15 cellular contexts compared by ENCODE assay signal in the genomic region with DNA sequence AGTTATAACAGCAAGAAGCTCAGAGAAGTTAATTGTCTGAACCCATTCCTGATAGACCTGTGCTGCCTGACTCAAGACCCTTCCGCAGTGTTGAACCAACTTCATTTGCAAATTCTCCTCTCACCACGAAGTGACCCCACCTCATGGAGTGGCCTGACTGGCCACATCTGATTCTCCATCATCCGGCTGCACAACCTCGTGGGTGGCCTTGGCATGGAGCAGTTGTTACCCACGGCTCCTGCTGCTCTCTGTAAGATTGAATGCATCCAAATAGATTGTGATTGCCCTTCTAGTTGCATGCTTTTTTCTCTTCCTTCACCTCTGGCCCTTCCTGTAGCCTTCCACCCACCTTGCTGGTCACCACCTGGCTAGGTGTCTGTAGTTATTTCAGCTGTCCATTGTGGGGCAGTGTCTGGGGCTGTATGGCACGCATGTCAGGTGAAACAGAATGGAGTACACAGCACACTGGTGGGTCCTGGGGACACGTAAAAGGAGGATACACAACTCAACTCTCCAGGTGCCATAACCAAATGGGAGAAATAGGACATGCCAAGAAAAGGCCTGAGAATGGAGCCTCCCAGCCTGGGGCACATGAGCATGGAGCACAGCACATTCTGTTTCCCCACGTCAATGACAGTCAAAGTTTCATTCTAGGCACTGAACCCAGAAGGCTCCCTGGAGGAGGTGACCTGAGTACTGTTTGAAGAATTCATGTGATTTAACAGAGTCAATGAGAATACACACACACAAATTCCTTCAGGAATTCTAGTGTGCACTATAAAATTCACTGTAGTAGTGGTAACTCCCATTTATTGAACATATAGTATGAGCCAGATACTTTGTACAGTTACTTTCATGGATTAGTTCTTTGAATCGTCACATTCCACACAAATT.
DNase-seq lines count a peak whose midpoint lies in the region; ATAC-seq and TF ChIP-seq lines count a peak whose summit lies in the region.
"Had no signal": no experiment of that assay in that cellular context is flagged by ENCODE, and none has a peak within 500 bp of the region (broad histone marks: within the 10 kb centered on the region; RNA-seq: fewer than 3 reads in every experiment).

No MANE protein-coding gene starts in this region.

- no peak overlapping the region for H2BK120ac ChIP-seq in mesenchymal stem cell (ENCODE audit: low read depth, low read length)

- H3K9ac ChIP-seq in HCT116 (ENCODE audit: low read length) (no peak overlapping the region), mesenchymal stem cell (ENCODE audit: low read length) (no peak overlapping the region), Karpas-422 (ENCODE audit: low read length) (no peak overlapping the region)
- H3K9ac ChIP-seq: BLaER1 treated with 17β-estradiol and CSF1 and Interleukin-3, amounts not matched to agents 10 nM and 100 nM had no signal

- POLR2A ChIA-PET in HCT116 (lab: Charles Lee): no interaction called here

- no TSS peak for BruUV-seq in HCT116 (replicated peaks; lab: Mats Ljungman, UMichigan)

- 90% methylated on average over 8 of the region's 9 CpGs for WGBS in mesenchymal stem cell

- no peak overlapping the region for H2BK5ac ChIP-seq in mesenchymal stem cell (ENCODE audit: low read depth, low read length, poor library complexity, severe bottlenecking)

- no peaks in the 10 kb centered on the region for H3K9me2 ChIP-seq in HCT116 (ENCODE audit: insufficient read depth)
- no peaks in the 10 kb centered on the region for H3K9me2 ChIP-seq in Karpas-422 (replicated peaks; ENCODE audit: insufficient read depth, low read length)

- H2BK12ac ChIP-seq in mesenchymal stem cell (ENCODE audit: low read length in 2 of 2): no peak overlapping the region

- no peak overlapping the region for H3K18ac ChIP-seq in mesenchymal stem cell (ENCODE audit: low read depth in 1 of 2, low read length in 2 of 2)

- no peak overlapping the region for H2BK15ac ChIP-seq in mesenchymal stem cell (ENCODE audit: low read depth, poor library complexity, severe bottlenecking)

- peak overlapping the region; percentile 13 for H2AK5ac ChIP-seq in mesenchymal stem cell (ENCODE audit: low read length, severe bottlenecking)

- DNase-seq in NCI-H748 (lab: John Stamatoyannopoulos, UW; ENCODE audit: unreplicated experiment) (peak; percentile 10), NCI-H748 treated with DMSO at 0.1 percent for 48 hours (lab: John Stamatoyannopoulos, UW) (no peak), HCT116 (ENCODE audit: low read depth, low spot score) (no peak), SJCRH30 (peak; percentile 60 to 65), mesenchymal stem cell (no peak), Karpas-422 (no peak)
- no peak for DNase-seq in activated CD8-positive, alpha-beta memory T cell treated with anti-CD3 and anti-CD28 coated beads, Interleukin-2, amount 50 U/mL, for 48 hours
- DNase-seq: ACHN; CD4-positive, CD25-positive, alpha-beta regulatory T cell; DMS 273 treated with DMSO at 0.1 percent for 48 hours; DMS79 treated with DMSO at 0.1 percent for 48 hours; EL; H7 had no signal

- no peak overlapping the region for H4K8ac ChIP-seq in mesenchymal stem cell (ENCODE audit: low read length)

- no peaks in the 10 kb centered on the region for H4K20me1 ChIP-seq in HCT116 (ENCODE audit: insufficient read depth)
- no peaks in the 10 kb centered on the region for H4K20me1 ChIP-seq in Karpas-422 (ENCODE audit: insufficient read depth, low read depth, low read length)
- H4K20me1 ChIP-seq: BLaER1 treated with 17β-estradiol and CSF1 and Interleukin-3, amounts not matched to agents 10 nM and 100 nM had no signal

- TF ChIP-seq RAD21 in HCT116 (IDR thresholded peaks at IDR 0.05; ENCODE audit: low read depth): peak; percentile 6; the same call in 1 of the 2 replicates

- RAD21 ChIA-PET in HCT116 (lab: Charles Lee; ENCODE audit: low non-redundant PET in 1 of 2, low total read pairs in 2 of 2, uncharacterized antibody in 2 of 2, unreplicated experiment in 2 of 2): no interaction called here

- H3K23ac ChIP-seq in mesenchymal stem cell (ENCODE audit: low read length in 2 of 2): no peak overlapping the region

- H3K79me2 ChIP-seq in HCT116 (ENCODE audit: insufficient read depth, low read length) (no peaks in the 10 kb centered on the region), Karpas-422 (ENCODE audit: low read length) (no peaks in the 10 kb centered on the region)

- H2AFZ ChIP-seq in HCT116 (ENCODE audit: low read depth, low read length, poor library complexity, severe bottlenecking) (no peak overlapping the region), mesenchymal stem cell (ENCODE audit: low read depth, low read length) (no peak overlapping the region), Karpas-422 (ENCODE audit: low read length) (no peak overlapping the region)
- H2AFZ ChIP-seq: GM23338 had no signal

- no peaks in the 10 kb centered on the region for H3K9me3 ChIP-seq in HCT116 (ENCODE audit: control insufficient read depth in 1 of 2, insufficient read depth in 1 of 2, low read depth in 1 of 2, low read length in 2 of 2)
- no peaks in the 10 kb centered on the region for H3K9me3 ChIP-seq in SJCRH30 (replicated peaks)
- H3K9me3 ChIP-seq in mesenchymal stem cell (ENCODE audit: control insufficient read depth, low read length): no peaks in the 10 kb centered on the region
- H3K9me3 ChIP-seq in Karpas-422 (ENCODE audit: low read length): no peaks in the 10 kb centered on the region
- H3K9me3 ChIP-seq: BLaER1 treated with 17β-estradiol and CSF1 and Interleukin-3, amounts not matched to agents 10 nM and 100 nM had no signal

- H3K27me3 ChIP-seq in HCT116 (ENCODE audit: insufficient read depth, low read length) (no peaks in the 10 kb centered on the region; the same call in 1 of the 2 replicates), SJCRH30 (no peaks in the 10 kb centered on the region), mesenchymal stem cell (ENCODE audit: control insufficient read depth in 1 of 2, insufficient read depth in 1 of 2, low read length in 2 of 2) (peaks cover 0 to 15% of the 10 kb centered on the region in 2 experiments), Karpas-422 (ENCODE audit: low read length) (no peaks in the 10 kb centered on the region)
- H3K27me3 ChIP-seq: BLaER1 treated with 17β-estradiol and CSF1 and Interleukin-3, amounts not matched to agents 10 nM and 100 nM had no signal

- no peak overlapping the region for H3K4me2 ChIP-seq in HCT116 (ENCODE audit: low read length)
- H3K4me2 ChIP-seq in mesenchymal stem cell (ENCODE audit: low read length, poor library complexity, severe bottlenecking): no peak overlapping the region
- no peak overlapping the region for H3K4me2 ChIP-seq in Karpas-422 (ENCODE audit: low read depth, low read length, poor library complexity, severe bottlenecking)
- H3K4me2 ChIP-seq: BLaER1 treated with 17β-estradiol and CSF1 and Interleukin-3, amounts not matched to agents 10 nM and 100 nM; GM23338 had no signal

- intact Hi-C loops in HCT116 (cut with micrococcal nuclease): no loop called here

- H3K36me3 ChIP-seq in HCT116 (ENCODE audit: control insufficient read depth in 1 of 2, insufficient read depth in 2 of 2, low read length in 2 of 2): no peaks in the 10 kb centered on the region
- no peaks in the 10 kb centered on the region for H3K36me3 ChIP-seq in SJCRH30
- no peaks in the 10 kb centered on the region for H3K36me3 ChIP-seq in mesenchymal stem cell (ENCODE audit: control insufficient read depth in 1 of 2, insufficient read depth in 2 of 2, low read depth in 1 of 2, low read length in 2 of 2)
- no peaks in the 10 kb centered on the region for H3K36me3 ChIP-seq in Karpas-422 (ENCODE audit: insufficient read depth, low read length)
- H3K36me3 ChIP-seq: BLaER1 treated with 17β-estradiol and CSF1 and Interleukin-3, amounts not matched to agents 10 nM and 100 nM had no signal

- H3K14ac ChIP-seq in mesenchymal stem cell (ENCODE audit: low read length in 2 of 2): no peak overlapping the region

- ATAC-seq in HCT116: peak; percentile 62
- ATAC-seq: GM23338 had no signal

- H3K4me1 ChIP-seq in HCT116 (ENCODE audit: control insufficient read depth in 1 of 2, insufficient read depth in 2 of 2, low read length in 2 of 2) (no peaks in the 10 kb centered on the region), SJCRH30 (peaks cover 8% of the 10 kb centered on the region; the same call in 1 of the 2 replicates), mesenchymal stem cell (ENCODE audit: control insufficient read depth, insufficient read depth, low read depth, low read length) (peaks cover 29% of the 10 kb centered on the region), Karpas-422 (ENCODE audit: low read length) (no peaks in the 10 kb centered on the region)

- H3K79me1 ChIP-seq in mesenchymal stem cell (replicated peaks; ENCODE audit: low read length, poor library complexity, severe bottlenecking): no peaks in the 10 kb centered on the region

- CTCF ChIA-PET in HCT116 (lab: Charles Lee): no interaction called here

- TF ChIP-seq CTCF in HCT116 (IDR thresholded peaks at IDR 0.05 in 2 of 3, conservative IDR thresholded peaks at IDR 0.05 in 1 of 3; ENCODE audit: borderline replicate concordance in 1 of 3, insufficient read depth in 1 of 3, low read depth in 2 of 3, low read length in 2 of 3): 0 out of 6 replicates have a peak, but pooled peaks of 1 of the 3 experiments have one; percentile 30

- no peak overlapping the region for H3K4ac ChIP-seq in mesenchymal stem cell (ENCODE audit: low read depth in 1 of 2, low read length in 2 of 2)

- H3K27ac ChIP-seq in HCT116 (ENCODE audit: low read depth, low read length): no peak overlapping the region
- no peak overlapping the region for H3K27ac ChIP-seq in SJCRH30
- no peak overlapping the region for H3K27ac ChIP-seq in mesenchymal stem cell (ENCODE audit: low read length, poor library complexity, severe bottlenecking)
- H3K27ac ChIP-seq in Karpas-422 (ENCODE audit: low read length): no peak overlapping the region
- H3K27ac ChIP-seq: BLaER1 treated with 17β-estradiol and CSF1 and Interleukin-3, amounts not matched to agents 10 nM and 100 nM had no signal

- no peak overlapping the region for H3K4me3 ChIP-seq in HCT116 (replicated peaks in 1 of 2; ENCODE audit: low read depth in 1 of 2, low read length in 2 of 2)
- no peak overlapping the region for H3K4me3 ChIP-seq in SJCRH30
- H3K4me3 ChIP-seq in mesenchymal stem cell (ENCODE audit: insufficient read depth in 1 of 2, low read depth in 1 of 2, low read length in 2 of 2): no peak overlapping the region
- H3K4me3 ChIP-seq in Karpas-422 (ENCODE audit: low read length): no peak overlapping the region
- H3K4me3 ChIP-seq: BLaER1 treated with 17β-estradiol and CSF1 and Interleukin-3, amounts not matched to agents 10 nM and 100 nM; GM23338 had no signal

- H4K91ac ChIP-seq in mesenchymal stem cell (ENCODE audit: low read length): no peak overlapping the region

- TF ChIP-seq POLR2A in HCT116 (IDR thresholded peaks at IDR 0.05; ENCODE audit: borderline replicate concordance, extremely low read depth, insufficient read depth, insufficient read length): no peak

TF ChIP-seq in HCT116, 20 proteins besides CTCF, POLR2A, EP300 and RAD21:
- no peak for TF ChIP-seq ZNF274 (IDR thresholded peaks at IDR 0.05; ENCODE audit: low read depth, low read length)
- no peak for TF ChIP-seq EZH2 (IDR thresholded peaks at IDR 0.05)
- TF ChIP-seq EZH2phosphoT487 (IDR thresholded peaks at IDR 0.05; ENCODE audit: borderline replicate concordance): no peak
- TF ChIP-seq SP1 (IDR thresholded peaks at IDR 0.05; ENCODE audit: low read depth): no peak

Comparison
In these comparisons a context has a peak if more than half of its experiments do, and no peak if none do; other contexts are left out.
1. DNase-seq: peak in NCI-H748 (single experiment) and SJCRH30 (2 of 2); none in NCI-H748 treated with DMSO at 0.1 percent for 48 hours (single experiment), HCT116 (single experiment), mesenchymal stem cell (single experiment), Karpas-422 (single experiment) and activated CD8-positive, alpha-beta memory T cell treated with anti-CD3 and anti-CD28 coated beads, Interleukin-2, amount 50 U/mL, for 48 hours (single experiment).